ENCODE assay signal across 11 cellular contexts in the genomic region with DNA sequence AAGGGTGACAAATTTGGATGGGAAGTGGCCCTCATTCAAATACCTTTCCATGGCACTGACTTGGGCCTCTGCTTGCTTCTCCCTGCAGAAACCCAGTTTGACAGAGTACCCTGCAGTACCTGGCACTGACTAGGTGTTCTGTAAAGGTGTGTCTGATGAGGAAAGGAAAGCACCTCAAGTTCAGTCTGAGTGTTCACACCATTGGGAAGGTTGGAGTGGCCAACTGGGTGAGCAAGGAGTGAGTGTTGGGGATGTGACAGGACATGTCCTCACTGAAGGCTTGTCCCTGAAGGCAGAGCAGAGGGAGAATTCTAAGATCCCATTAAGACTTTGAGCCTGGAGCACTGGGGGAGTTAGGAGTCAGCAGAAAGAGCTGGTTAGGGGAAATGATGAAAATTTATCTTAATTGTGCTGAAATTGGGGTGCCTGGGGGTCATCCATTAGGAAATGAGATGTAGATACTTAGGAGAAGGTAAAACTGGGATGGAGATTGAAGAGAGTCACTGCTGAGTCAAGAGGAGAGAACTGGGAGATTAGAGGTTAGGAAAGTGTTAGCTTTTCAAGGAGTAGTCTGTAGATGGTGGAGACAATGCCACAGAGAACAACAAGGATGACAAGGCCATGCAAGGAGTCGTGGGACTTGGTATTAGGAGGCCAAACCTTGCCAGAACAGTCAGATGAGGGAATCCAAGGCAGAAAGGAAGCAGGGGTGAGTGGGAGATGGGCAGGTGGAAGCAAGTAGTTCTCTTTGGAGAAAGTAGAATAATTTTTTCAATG. TPM values are rescaled to one million over a fixed set of nuclear protein-coding genes. Genes with fewer than 3 reads are reported as not detected.
DNase-seq lines count a peak whose midpoint lies in the region; ATAC-seq, FAIRE-seq and TF ChIP-seq lines count a peak whose summit lies in the region.
"Had no signal": no experiment of that assay in that cellular context is flagged by ENCODE, and none has a peak within 500 bp of the region (broad histone marks: within the 10 kb centered on the region; RNA-seq: fewer than 3 reads in every experiment).

No MANE protein-coding gene starts in this region.

- FAIRE-seq in GM12892 (lab: Jason Lieb, UNC), result peak; percentile 17

- no peak for TF ChIP-seq CTCF in C4-2B (conservative IDR thresholded peaks at IDR 0.05)

- TF ChIP-seq POLR2A in GM12892 (IDR thresholded peaks at IDR 0.05; ENCODE audit: low read depth, low read length), result 0 out of 2 replicates have a peak, but pooled peaks have one; percentile 15

- no peak overlapping the region for H3K4me3 Mint-ChIP-seq in activated naive CD8-positive, alpha-beta T cell treated with anti-CD3 and anti-CD28 coated beads, Interleukin-2, amount 50 U/mL, for 24 hours
- peak overlapping the region in 2 of 8 donors; percentile 27 to 65 for H3K4me3 Mint-ChIP-seq in naive B cell

- ATAC-seq in activated naive CD8-positive, alpha-beta T cell treated with anti-CD3 and anti-CD28 coated beads, Interleukin-2, amount 50 U/mL, for 24 hours, result no peak
- ATAC-seq in naive B cell (ENCODE audit: low read depth in 2 of 2) (no peak), HG03045 (IDR thresholded peaks at IDR 0.05; ENCODE audit: unreplicated experiment) (no peak), HG02884 (IDR thresholded peaks at IDR 0.05; ENCODE audit: unreplicated experiment) (no peak), HG02840 (IDR thresholded peaks at IDR 0.05; ENCODE audit: low FRiP score, unreplicated experiment) (no peak)
- ATAC-seq: body of pancreas had no signal

- no peak for DNase-seq in GM12892 (ENCODE audit: insufficient read length)
- DNase-seq in activated naive CD8-positive, alpha-beta T cell treated with anti-CD3 and anti-CD28 coated beads, Interleukin-2, amount 50 U/mL, for 24 hours, result no peak
- no peak for DNase-seq in naive B cell
- no peak for DNase-seq in NCI-H345 treated with DMSO at 0.1 percent for 48 hours (lab: John Stamatoyannopoulos, UW; ENCODE audit: unreplicated experiment)
- DNase-seq: body of pancreas, GM23248, NCI-H146 had no signal

- H3K27ac ChIP-seq in C4-2B, result peak overlapping the region; percentile 6; the same call in 1 of the 2 replicates
- H3K27ac ChIP-seq: body of pancreas, GM23248 had no signal

- H3K27ac Mint-ChIP-seq in activated naive CD8-positive, alpha-beta T cell treated with anti-CD3 and anti-CD28 coated beads, Interleukin-2, amount 50 U/mL, for 24 hours, result peak overlapping the region; percentile 10
- peak overlapping the region; percentile 5 to 93 (median 49) for H3K27ac Mint-ChIP-seq in naive B cell

- no peaks in the 10 kb centered on the region for H3K9me3 Mint-ChIP-seq in activated naive CD8-positive, alpha-beta T cell treated with anti-CD3 and anti-CD28 coated beads, Interleukin-2, amount 50 U/mL, for 24 hours
- no peaks in the 10 kb centered on the region for H3K9me3 Mint-ChIP-seq in naive B cell

- H3K27me3 Mint-ChIP-seq in activated naive CD8-positive, alpha-beta T cell treated with anti-CD3 and anti-CD28 coated beads, Interleukin-2, amount 50 U/mL, for 24 hours, result no peaks in the 10 kb centered on the region
- no peaks in the 10 kb centered on the region for H3K27me3 Mint-ChIP-seq in naive B cell

- peaks cover 73% of the 10 kb centered on the region for H3K4me1 Mint-ChIP-seq in activated naive CD8-positive, alpha-beta T cell treated with anti-CD3 and anti-CD28 coated beads, Interleukin-2, amount 50 U/mL, for 24 hours
- peaks cover 45 to 83% (median 58%) of the 10 kb centered on the region in 3 donors for H3K4me1 Mint-ChIP-seq in naive B cell

- peaks cover 55% of the 10 kb centered on the region for H3K36me3 Mint-ChIP-seq in activated naive CD8-positive, alpha-beta T cell treated with anti-CD3 and anti-CD28 coated beads, Interleukin-2, amount 50 U/mL, for 24 hours (ENCODE audit: low read depth)
- H3K36me3 Mint-ChIP-seq in naive B cell, result peaks cover 14 to 16% of the 10 kb centered on the region in 2 donors

RNA-seq across cellular contexts. Expression of gene SREBF2, which starts 6.1 kb away (rescaled TPM):
- 99.3 TPM for polyA plus RNA-seq in GM12892 (2012; ENCODE audit: missing spikeins)
- polyA plus RNA-seq in naive B cell (ENCODE audit: low read depth in 6 of 6), result 10 to 100 TPM; 30.1 to 52.8 (median 40.7) TPM

RNA-seq across cellular contexts. Expression of gene CCDC134, which starts 38.6 kb away (rescaled TPM):
- 6.9 TPM for polyA plus RNA-seq in GM12892 (2012; ENCODE audit: missing spikeins)
- 1 to 10 TPM; 2.1 to 7.6 (median 3.6) TPM for polyA plus RNA-seq in naive B cell (ENCODE audit: low read depth in 6 of 6)
